Comparison of ENCODE assay signal across 7 cellular contexts in the genomic region with DNA sequence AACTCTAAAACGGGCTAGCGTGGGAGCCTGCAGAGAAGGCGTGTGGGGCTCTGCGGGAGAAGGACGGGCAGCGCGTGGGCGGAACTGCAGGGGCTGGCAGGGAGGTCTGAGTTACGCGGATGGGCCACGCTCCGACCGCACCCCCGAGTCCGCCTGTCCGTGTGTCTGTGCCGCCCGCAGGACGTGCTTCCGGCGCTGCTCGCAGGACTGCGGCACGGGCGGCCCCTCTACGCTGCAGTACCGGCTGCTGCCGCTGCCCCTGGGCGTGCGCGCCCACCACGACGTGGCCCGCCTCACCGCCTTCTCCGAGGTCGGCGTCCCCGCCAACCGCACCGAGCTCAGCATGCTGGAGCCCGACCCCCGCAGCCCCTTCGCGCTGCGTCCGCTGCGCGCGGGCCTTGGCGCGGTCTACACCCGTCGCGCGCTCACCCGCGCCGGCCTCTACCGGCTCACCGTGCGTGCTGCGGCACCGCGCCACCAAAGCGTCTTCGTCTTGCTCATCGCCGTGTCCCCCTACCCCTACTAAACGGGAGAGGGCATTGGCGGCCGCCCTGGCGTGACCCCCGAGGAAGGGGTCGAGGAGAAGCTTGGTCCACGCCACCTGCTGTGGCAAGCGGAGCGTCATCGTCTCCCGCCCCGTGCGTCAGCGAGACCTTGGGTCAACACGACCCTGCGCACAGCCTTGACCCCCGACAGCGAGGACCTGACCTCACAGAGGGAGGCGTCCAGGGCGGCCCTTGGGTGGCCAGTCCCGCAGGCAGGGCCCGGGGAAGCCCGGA. TPM values are rescaled to one million over a fixed set of nuclear protein-coding genes. Genes with fewer than 3 reads are reported as not detected.
A peak's percentile ranks its signal among the peaks of the same experiment; 100 is the strongest.
DNase-seq lines count a peak whose midpoint lies in the region; TF ChIP-seq lines count a peak whose summit lies in the region.

No MANE protein-coding gene starts in this region.

- H3K27ac Mint-ChIP-seq in brain = no peak overlapping the region

- DNase-seq in NCI-H345 treated with DMSO at 0.1 percent for 48 hours (lab: John Stamatoyannopoulos, UW; ENCODE audit: unreplicated experiment) (peak; percentile 33), kidney glomerular epithelial cell (lab: John Stamatoyannopoulos, UW) (peak; percentile 25), NCI-H1048 (lab: John Stamatoyannopoulos, UW) (no peak)
- peak; percentile 66 for DNase-seq in stimulated activated CD8-positive, alpha-beta memory T cell treated with anti-CD3 and anti-CD28 coated beads, Interleukin-4, amount 100 ng/mL, for 48 hours
- DNase-seq in stimulated activated naive CD4-positive, alpha-beta T cell (lab: John Stamatoyannopoulos, UW) = no peak

- no peaks in the 10 kb centered on the region for H3K9me3 Mint-ChIP-seq in brain

- H3K4me3 Mint-ChIP-seq in brain = peak overlapping the region; percentile 56 to 77 (median 66)

- peaks cover 59% of the 10 kb centered on the region for H3K27me3 Mint-ChIP-seq in brain

- TF ChIP-seq CTCF in GM12873 (IDR thresholded peaks at IDR 0.05; ENCODE audit: insufficient read depth, low read depth, low read length, missing control alignments) (peak; percentile 41), brain (conservative IDR thresholded peaks at IDR 0.05) (peak; percentile 58 to 80)

- H3K4me1 Mint-ChIP-seq in brain = peaks cover 3% of the 10 kb centered on the region

- no peaks in the 10 kb centered on the region for H3K36me3 Mint-ChIP-seq in brain

RNA-seq across cellular contexts. Expression of gene ASS1, which starts 11.4 kb away (rescaled TPM):
- 146 TPM for polyA plus RNA-seq in brain (ENCODE audit: insufficient read depth, low read depth, low replicate concordance)

Comparison
In these comparisons a context has a peak if more than half of its experiments do, and no peak if none do; other contexts are left out.
1. DNase-seq: peak in NCI-H345 treated with DMSO at 0.1 percent for 48 hours (single experiment), kidney glomerular epithelial cell (single experiment) and stimulated activated CD8-positive, alpha-beta memory T cell treated with anti-CD3 and anti-CD28 coated beads, Interleukin-4, amount 100 ng/mL, for 48 hours (single experiment); none in stimulated activated naive CD4-positive, alpha-beta T cell (0 of 6) and NCI-H1048 (single experiment).